2 cellular contexts compared by ENCODE assay signal in the genomic region with DNA sequence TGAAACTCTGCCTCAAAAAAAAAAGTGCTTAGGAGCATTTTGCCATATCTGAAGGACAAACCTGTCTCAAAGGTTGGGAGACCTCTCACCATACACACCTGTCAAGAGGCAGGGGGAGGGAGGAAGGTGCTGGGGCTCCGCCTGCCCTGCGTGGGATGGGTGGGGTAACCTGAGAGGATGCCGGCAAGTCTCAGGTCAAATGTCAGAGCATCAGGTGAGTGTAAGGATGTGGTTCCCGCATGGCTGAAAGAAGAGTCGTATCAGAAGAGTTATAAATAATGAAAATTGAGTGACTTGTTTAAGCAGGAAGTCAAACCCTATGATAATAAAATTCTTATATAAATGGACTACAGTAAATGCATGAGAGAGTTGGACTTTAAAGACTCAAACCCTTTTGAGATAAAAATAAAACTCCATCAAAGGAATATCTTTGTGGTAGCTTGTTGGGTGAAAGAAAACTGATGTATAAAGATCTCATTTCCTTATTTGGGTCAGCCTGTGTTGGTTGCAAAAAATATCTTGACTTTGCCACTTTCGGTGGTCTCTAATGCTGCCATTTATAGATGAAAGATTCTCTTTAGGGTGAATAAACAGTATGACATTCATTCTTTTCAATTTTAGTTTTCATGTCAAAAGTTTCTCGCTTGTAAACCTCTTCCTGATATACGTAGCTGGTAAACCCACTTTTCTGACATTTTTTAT.
TF ChIP-seq lines count a peak whose summit lies in the region.

No MANE protein-coding gene starts in this region.

TF ChIP-seq in GM23338, 12 proteins besides CTCF, POLR2A, EP300 and RAD21 (continued from another document and continues in another):
- TF ChIP-seq, protein P1, sequence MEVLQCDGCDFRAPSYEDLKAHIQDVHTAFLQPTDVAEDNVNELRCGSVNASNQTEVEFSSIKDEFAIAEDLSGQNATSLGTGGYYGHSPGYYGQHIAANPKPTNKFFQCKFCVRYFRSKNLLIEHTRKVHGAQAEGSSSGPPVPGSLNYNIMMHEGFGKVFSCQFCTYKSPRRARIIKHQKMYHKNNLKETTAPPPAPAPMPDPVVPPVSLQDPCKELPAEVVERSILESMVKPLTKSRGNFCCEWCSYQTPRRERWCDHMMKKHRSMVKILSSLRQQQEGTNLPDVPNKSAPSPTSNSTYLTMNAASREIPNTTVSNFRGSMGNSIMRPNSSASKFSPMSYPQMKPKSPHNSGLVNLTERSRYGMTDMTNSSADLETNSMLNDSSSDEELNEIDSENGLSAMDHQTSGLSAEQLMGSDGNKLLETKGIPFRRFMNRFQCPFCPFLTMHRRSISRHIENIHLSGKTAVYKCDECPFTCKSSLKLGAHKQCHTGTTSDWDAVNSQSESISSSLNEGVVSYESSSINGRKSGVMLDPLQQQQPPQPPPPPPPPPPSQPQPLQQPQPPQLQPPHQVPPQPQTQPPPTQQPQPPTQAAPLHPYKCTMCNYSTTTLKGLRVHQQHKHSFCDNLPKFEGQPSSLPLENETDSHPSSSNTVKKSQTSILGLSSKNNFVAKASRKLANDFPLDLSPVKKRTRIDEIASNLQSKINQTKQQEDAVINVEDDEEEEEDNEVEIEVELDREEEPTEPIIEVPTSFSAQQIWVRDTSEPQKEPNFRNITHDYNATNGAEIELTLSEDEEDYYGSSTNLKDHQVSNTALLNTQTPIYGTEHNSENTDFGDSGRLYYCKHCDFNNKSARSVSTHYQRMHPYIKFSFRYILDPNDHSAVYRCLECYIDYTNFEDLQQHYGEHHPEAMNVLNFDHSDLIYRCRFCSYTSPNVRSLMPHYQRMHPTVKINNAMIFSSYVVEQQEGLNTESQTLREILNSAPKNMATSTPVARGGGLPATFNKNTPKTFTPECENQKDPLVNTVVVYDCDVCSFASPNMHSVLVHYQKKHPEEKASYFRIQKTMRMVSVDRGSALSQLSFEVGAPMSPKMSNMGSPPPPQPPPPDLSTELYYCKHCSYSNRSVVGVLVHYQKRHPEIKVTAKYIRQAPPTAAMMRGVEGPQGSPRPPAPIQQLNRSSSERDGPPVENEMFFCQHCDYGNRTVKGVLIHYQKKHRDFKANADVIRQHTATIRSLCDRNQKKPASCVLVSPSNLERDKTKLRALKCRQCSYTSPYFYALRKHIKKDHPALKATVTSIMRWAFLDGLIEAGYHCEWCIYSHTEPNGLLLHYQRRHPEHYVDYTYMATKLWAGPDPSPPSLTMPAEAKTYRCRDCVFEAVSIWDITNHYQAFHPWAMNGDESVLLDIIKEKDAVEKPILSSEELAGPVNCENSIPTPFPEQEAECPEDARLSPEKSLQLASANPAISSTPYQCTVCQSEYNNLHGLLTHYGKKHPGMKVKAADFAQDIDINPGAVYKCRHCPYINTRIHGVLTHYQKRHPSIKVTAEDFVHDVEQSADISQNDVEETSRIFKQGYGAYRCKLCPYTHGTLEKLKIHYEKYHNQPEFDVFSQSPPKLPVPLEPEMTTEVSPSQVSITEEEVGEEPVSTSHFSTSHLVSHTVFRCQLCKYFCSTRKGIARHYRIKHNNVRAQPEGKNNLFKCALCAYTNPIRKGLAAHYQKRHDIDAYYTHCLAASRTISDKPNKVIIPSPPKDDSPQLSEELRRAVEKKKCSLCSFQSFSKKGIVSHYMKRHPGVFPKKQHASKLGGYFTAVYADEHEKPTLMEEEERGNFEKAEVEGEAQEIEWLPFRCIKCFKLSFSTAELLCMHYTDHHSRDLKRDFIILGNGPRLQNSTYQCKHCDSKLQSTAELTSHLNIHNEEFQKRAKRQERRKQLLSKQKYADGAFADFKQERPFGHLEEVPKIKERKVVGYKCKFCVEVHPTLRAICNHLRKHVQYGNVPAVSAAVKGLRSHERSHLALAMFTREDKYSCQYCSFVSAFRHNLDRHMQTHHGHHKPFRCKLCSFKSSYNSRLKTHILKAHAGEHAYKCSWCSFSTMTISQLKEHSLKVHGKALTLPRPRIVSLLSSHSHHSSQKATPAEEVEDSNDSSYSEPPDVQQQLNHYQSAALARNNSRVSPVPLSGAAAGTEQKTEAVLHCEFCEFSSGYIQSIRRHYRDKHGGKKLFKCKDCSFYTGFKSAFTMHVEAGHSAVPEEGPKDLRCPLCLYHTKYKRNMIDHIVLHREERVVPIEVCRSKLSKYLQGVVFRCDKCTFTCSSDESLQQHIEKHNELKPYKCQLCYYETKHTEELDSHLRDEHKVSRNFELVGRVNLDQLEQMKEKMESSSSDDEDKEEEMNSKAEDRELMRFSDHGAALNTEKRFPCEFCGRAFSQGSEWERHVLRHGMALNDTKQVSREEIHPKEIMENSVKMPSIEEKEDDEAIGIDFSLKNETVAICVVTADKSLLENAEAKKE (CRISPR knock-in tag; IDR thresholded peaks at IDR 0.05): no peak
- TF ChIP-seq, protein P2, sequence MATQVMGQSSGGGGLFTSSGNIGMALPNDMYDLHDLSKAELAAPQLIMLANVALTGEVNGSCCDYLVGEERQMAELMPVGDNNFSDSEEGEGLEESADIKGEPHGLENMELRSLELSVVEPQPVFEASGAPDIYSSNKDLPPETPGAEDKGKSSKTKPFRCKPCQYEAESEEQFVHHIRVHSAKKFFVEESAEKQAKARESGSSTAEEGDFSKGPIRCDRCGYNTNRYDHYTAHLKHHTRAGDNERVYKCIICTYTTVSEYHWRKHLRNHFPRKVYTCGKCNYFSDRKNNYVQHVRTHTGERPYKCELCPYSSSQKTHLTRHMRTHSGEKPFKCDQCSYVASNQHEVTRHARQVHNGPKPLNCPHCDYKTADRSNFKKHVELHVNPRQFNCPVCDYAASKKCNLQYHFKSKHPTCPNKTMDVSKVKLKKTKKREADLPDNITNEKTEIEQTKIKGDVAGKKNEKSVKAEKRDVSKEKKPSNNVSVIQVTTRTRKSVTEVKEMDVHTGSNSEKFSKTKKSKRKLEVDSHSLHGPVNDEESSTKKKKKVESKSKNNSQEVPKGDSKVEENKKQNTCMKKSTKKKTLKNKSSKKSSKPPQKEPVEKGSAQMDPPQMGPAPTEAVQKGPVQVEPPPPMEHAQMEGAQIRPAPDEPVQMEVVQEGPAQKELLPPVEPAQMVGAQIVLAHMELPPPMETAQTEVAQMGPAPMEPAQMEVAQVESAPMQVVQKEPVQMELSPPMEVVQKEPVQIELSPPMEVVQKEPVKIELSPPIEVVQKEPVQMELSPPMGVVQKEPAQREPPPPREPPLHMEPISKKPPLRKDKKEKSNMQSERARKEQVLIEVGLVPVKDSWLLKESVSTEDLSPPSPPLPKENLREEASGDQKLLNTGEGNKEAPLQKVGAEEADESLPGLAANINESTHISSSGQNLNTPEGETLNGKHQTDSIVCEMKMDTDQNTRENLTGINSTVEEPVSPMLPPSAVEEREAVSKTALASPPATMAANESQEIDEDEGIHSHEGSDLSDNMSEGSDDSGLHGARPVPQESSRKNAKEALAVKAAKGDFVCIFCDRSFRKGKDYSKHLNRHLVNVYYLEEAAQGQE (IDR thresholded peaks at IDR 0.05; ENCODE audit: unreplicated experiment): no peak
- TF ChIP-seq EZH2 (IDR thresholded peaks at IDR 0.05; ENCODE audit: low read depth, unreplicated experiment) (no peak), CREB1 (CRISPR knock-in tag; IDR thresholded peaks at IDR 0.05; ENCODE audit: low read depth) (no peak), STAT1 (IDR thresholded peaks at IDR 0.05; ENCODE audit: unreplicated experiment) (no peak), JUNB (IDR thresholded peaks at IDR 0.05; ENCODE audit: unreplicated experiment) (no peak), EZH2phosphoT487 (IDR thresholded peaks at IDR 0.05; ENCODE audit: unreplicated experiment) (no peak), POLR2AphosphoS5 (IDR thresholded peaks at IDR 0.05; ENCODE audit: low read depth) (no peak), ZNF331 (CRISPR knock-in tag; IDR thresholded peaks at IDR 0.05; ENCODE audit: low read depth) (no peak)

TF ChIP-seq in WTC11, 78 proteins besides CTCF, POLR2A, EP300 and RAD21 (continued from another document and continues in another):
- TF ChIP-seq, protein P3, sequence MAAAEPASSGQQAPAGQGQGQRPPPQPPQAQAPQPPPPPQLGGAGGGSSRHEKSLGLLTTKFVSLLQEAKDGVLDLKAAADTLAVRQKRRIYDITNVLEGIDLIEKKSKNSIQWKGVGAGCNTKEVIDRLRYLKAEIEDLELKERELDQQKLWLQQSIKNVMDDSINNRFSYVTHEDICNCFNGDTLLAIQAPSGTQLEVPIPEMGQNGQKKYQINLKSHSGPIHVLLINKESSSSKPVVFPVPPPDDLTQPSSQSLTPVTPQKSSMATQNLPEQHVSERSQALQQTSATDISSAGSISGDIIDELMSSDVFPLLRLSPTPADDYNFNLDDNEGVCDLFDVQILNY (CRISPR knock-in tag; IDR thresholded peaks at IDR 0.05): no peak
- TF ChIP-seq, protein P4, sequence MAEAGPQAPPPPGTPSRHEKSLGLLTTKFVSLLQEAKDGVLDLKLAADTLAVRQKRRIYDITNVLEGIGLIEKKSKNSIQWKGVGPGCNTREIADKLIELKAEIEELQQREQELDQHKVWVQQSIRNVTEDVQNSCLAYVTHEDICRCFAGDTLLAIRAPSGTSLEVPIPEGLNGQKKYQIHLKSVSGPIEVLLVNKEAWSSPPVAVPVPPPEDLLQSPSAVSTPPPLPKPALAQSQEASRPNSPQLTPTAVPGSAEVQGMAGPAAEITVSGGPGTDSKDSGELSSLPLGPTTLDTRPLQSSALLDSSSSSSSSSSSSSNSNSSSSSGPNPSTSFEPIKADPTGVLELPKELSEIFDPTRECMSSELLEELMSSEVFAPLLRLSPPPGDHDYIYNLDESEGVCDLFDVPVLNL (CRISPR knock-in tag; IDR thresholded peaks at IDR 0.05; ENCODE audit: borderline replicate concordance, low read depth): no peak
- no peak for TF ChIP-seq OVOL2 (CRISPR knock-in tag; IDR thresholded peaks at IDR 0.05; ENCODE audit: borderline replicate concordance)
- no peak for TF ChIP-seq ESRRA (CRISPR knock-in tag; IDR thresholded peaks at IDR 0.05; ENCODE audit: borderline replicate concordance)
- TF ChIP-seq, protein P5, sequence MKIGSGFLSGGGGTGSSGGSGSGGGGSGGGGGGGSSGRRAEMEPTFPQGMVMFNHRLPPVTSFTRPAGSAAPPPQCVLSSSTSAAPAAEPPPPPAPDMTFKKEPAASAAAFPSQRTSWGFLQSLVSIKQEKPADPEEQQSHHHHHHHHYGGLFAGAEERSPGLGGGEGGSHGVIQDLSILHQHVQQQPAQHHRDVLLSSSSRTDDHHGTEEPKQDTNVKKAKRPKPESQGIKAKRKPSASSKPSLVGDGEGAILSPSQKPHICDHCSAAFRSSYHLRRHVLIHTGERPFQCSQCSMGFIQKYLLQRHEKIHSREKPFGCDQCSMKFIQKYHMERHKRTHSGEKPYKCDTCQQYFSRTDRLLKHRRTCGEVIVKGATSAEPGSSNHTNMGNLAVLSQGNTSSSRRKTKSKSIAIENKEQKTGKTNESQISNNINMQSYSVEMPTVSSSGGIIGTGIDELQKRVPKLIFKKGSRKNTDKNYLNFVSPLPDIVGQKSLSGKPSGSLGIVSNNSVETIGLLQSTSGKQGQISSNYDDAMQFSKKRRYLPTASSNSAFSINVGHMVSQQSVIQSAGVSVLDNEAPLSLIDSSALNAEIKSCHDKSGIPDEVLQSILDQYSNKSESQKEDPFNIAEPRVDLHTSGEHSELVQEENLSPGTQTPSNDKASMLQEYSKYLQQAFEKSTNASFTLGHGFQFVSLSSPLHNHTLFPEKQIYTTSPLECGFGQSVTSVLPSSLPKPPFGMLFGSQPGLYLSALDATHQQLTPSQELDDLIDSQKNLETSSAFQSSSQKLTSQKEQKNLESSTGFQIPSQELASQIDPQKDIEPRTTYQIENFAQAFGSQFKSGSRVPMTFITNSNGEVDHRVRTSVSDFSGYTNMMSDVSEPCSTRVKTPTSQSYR (CRISPR knock-in tag; IDR thresholded peaks at IDR 0.05): no peak
- no peak for TF ChIP-seq ZNF219 (CRISPR knock-in tag; IDR thresholded peaks at IDR 0.05; ENCODE audit: borderline replicate concordance)
- no peak for TF ChIP-seq NFATC4 (CRISPR knock-in tag; IDR thresholded peaks at IDR 0.05)
- TF ChIP-seq, protein P6, sequence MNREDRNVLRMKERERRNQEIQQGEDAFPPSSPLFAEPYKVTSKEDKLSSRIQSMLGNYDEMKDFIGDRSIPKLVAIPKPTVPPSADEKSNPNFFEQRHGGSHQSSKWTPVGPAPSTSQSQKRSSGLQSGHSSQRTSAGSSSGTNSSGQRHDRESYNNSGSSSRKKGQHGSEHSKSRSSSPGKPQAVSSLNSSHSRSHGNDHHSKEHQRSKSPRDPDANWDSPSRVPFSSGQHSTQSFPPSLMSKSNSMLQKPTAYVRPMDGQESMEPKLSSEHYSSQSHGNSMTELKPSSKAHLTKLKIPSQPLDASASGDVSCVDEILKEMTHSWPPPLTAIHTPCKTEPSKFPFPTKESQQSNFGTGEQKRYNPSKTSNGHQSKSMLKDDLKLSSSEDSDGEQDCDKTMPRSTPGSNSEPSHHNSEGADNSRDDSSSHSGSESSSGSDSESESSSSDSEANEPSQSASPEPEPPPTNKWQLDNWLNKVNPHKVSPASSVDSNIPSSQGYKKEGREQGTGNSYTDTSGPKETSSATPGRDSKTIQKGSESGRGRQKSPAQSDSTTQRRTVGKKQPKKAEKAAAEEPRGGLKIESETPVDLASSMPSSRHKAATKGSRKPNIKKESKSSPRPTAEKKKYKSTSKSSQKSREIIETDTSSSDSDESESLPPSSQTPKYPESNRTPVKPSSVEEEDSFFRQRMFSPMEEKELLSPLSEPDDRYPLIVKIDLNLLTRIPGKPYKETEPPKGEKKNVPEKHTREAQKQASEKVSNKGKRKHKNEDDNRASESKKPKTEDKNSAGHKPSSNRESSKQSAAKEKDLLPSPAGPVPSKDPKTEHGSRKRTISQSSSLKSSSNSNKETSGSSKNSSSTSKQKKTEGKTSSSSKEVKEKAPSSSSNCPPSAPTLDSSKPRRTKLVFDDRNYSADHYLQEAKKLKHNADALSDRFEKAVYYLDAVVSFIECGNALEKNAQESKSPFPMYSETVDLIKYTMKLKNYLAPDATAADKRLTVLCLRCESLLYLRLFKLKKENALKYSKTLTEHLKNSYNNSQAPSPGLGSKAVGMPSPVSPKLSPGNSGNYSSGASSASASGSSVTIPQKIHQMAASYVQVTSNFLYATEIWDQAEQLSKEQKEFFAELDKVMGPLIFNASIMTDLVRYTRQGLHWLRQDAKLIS (CRISPR knock-in tag; IDR thresholded peaks at IDR 0.05; ENCODE audit: borderline replicate concordance): no peak
- no peak for TF ChIP-seq ZNF121 (CRISPR knock-in tag; IDR thresholded peaks at IDR 0.05)
- TF ChIP-seq, protein P7, sequence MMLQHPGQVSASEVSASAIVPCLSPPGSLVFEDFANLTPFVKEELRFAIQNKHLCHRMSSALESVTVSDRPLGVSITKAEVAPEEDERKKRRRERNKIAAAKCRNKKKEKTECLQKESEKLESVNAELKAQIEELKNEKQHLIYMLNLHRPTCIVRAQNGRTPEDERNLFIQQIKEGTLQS (CRISPR knock-in tag; conservative IDR thresholded peaks at IDR 0.05): no peak
- TF ChIP-seq, protein P8, sequence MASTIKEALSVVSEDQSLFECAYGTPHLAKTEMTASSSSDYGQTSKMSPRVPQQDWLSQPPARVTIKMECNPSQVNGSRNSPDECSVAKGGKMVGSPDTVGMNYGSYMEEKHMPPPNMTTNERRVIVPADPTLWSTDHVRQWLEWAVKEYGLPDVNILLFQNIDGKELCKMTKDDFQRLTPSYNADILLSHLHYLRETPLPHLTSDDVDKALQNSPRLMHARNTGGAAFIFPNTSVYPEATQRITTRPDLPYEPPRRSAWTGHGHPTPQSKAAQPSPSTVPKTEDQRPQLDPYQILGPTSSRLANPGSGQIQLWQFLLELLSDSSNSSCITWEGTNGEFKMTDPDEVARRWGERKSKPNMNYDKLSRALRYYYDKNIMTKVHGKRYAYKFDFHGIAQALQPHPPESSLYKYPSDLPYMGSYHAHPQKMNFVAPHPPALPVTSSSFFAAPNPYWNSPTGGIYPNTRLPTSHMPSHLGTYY (CRISPR knock-in tag; IDR thresholded peaks at IDR 0.05): no peak
- TF ChIP-seq NR1H2 (CRISPR knock-in tag; IDR thresholded peaks at IDR 0.05): no peak
